Comparison of ENCODE assay signal across 8 cellular contexts in genomic region chr19:39032164-39032918, GRCh38. TPM values are rescaled to one million over a fixed set of nuclear protein-coding genes. Genes with fewer than 3 reads are reported as not detected.
DNase-seq lines count a peak whose midpoint lies in the region; ATAC-seq, FAIRE-seq and TF ChIP-seq lines count a peak whose summit lies in the region.

FBXO27 (minus strand) TSS chr19:39032549; CDS start chr19:39032227, 322 bp downstream.

- peak within 1 kb of the TSS; percentile 58 for H2BK12ac ChIP-seq in neuronal stem cell (ENCODE audit: low read length)

- H3K36me3 ChIP-seq in neuronal stem cell (replicated peaks in 1 of 2; ENCODE audit: control insufficient read depth in 2 of 2, insufficient read depth in 2 of 2, low read length in 2 of 2) = no peaks in the 10 kb centered on the region

- peaks cover 4 to 8% of the 10 kb centered on the region in 2 donors for H3K4me1 ChIP-seq in neuronal stem cell (ENCODE audit: control insufficient read depth in 2 of 2, insufficient read depth in 1 of 2, low read depth in 1 of 2, low read length in 2 of 2)

- H2AFZ ChIP-seq in neuronal stem cell (ENCODE audit: low read length) = peak within 1 kb of the TSS; percentile 98

- H3K4me2 ChIP-seq in neuronal stem cell (ENCODE audit: insufficient read depth, low read length, poor library complexity, severe bottlenecking) = peak within 1 kb of the TSS; percentile 99

- peak; percentile 27 for DNase-seq in Daoy (ENCODE audit: low read depth)
- DNase-seq in M059J (ENCODE audit: low read depth) = peak; percentile 35
- DNase-seq in activated naive CD4-positive, alpha-beta T cell treated with anti-CD3 and anti-CD28 coated beads for 36 hours = no peak
- DNase-seq in Right ventricle myocardium inferior (ENCODE audit: missing footprints) = no peak
- peak; percentile 26 for DNase-seq in neuronal stem cell (ENCODE audit: low spot score)
- DNase-seq in GM12891 (ENCODE audit: insufficient read length, low spot score) = no peak
- DNase-seq in OCI-M1 (lab: John Stamatoyannopoulos, UW) = no peak

- no peaks in the 10 kb centered on the region for H3K36me3 Mint-ChIP-seq in activated naive CD4-positive, alpha-beta T cell treated with anti-CD3 and anti-CD28 coated beads for 36 hours (ENCODE audit: low read depth)

- no peak for FAIRE-seq in GM12891 (lab: Jason Lieb, UNC)

- no peak for TF ChIP-seq POLR2A in GM12891 (IDR thresholded peaks at IDR 0.05; ENCODE audit: low read depth, low read length)

- H3K14ac ChIP-seq in neuronal stem cell (ENCODE audit: low read length) = peak within 1 kb of the TSS; percentile 94

- H3K4me1 Mint-ChIP-seq in activated naive CD4-positive, alpha-beta T cell treated with anti-CD3 and anti-CD28 coated beads for 36 hours (ENCODE audit: low read depth) = peaks cover 16% of the 10 kb centered on the region

- peak within 1 kb of the TSS; percentile 97 for H3K23ac ChIP-seq in neuronal stem cell (ENCODE audit: low read depth, low read length, poor library complexity)

- no CpG with 5 or more reads among the region's 57 CpGs for WGBS in neuronal stem cell (ENCODE audit: extremely low coverage in 2 of 2, insufficient read length in 2 of 2, insufficient replicate concordance in 1 of 2), 2 donors

- CTCF ChIA-PET in activated naive CD4-positive, alpha-beta T cell treated with anti-CD3 and anti-CD28 coated beads for 36 hours (lab: Charles Lee) = interaction anchor here (1.0 kb wide), 1 partner anchor 70 kb away, joined by 6 read pairs; no protein-coding TSS in a partner anchor

- H3K9ac ChIP-seq in neuronal stem cell (ENCODE audit: low read depth, low read length, poor library complexity) = peak within 1 kb of the TSS; percentile 99

- H2BK120ac ChIP-seq in neuronal stem cell (ENCODE audit: low read depth, low read length) = no peak within 1 kb of the TSS

- no peak within 1 kb of the TSS for H4K91ac ChIP-seq in neuronal stem cell (ENCODE audit: low read depth, low read length, poor library complexity)

- H3K4me3 Mint-ChIP-seq in activated naive CD4-positive, alpha-beta T cell treated with anti-CD3 and anti-CD28 coated beads for 36 hours = peak within 1 kb of the TSS; percentile 69

- peak within 1 kb of the TSS; percentile 46 for H2AK5ac ChIP-seq in neuronal stem cell (ENCODE audit: low read depth, low read length)

- no peaks in the 10 kb centered on the region for H3K9me3 Mint-ChIP-seq in activated naive CD4-positive, alpha-beta T cell treated with anti-CD3 and anti-CD28 coated beads for 36 hours

- H3K27ac Mint-ChIP-seq in activated naive CD4-positive, alpha-beta T cell treated with anti-CD3 and anti-CD28 coated beads for 36 hours = no peak within 1 kb of the TSS

- H2BK15ac ChIP-seq in neuronal stem cell (ENCODE audit: low read length) = peak within 1 kb of the TSS; percentile 99

- H3K18ac ChIP-seq in neuronal stem cell (ENCODE audit: low read length) = peak within 1 kb of the TSS; percentile 99

- peak within 1 kb of the TSS; percentile 87 for H2BK5ac ChIP-seq in neuronal stem cell (ENCODE audit: low read length)

- peaks cover 0 to 53% (median 3%) of the 10 kb centered on the region in 3 experiments for H3K27me3 ChIP-seq in neuronal stem cell (ENCODE audit: control insufficient read depth in 3 of 3, insufficient read depth in 3 of 3, low read depth in 1 of 3, low read length in 3 of 3)

- ATAC-seq in Right ventricle myocardium inferior (peak; percentile 40), GM21423 (IDR thresholded peaks at IDR 0.05; ENCODE audit: unreplicated experiment) (no peak)

- H3K27ac ChIP-seq in neuronal stem cell (replicated peaks; ENCODE audit: low read length) = peak within 1 kb of the TSS; percentile 75

- no peak within 1 kb of the TSS for H4K8ac ChIP-seq in neuronal stem cell (ENCODE audit: low read depth, low read length)

- H3K4ac ChIP-seq in neuronal stem cell (ENCODE audit: low read length) = no peak within 1 kb of the TSS

- H3K9me3 ChIP-seq in neuronal stem cell (replicated peaks in 1 of 2; ENCODE audit: control insufficient read depth in 2 of 2, insufficient read depth in 1 of 2, low read depth in 1 of 2, low read length in 2 of 2) = peaks cover 0 to under 1% of the 10 kb centered on the region in 2 donors

- intact Hi-C loops in activated naive CD4-positive, alpha-beta T cell treated with anti-CD3 and anti-CD28 coated beads for 36 hours (cut with micrococcal nuclease) = no loop called here
- intact Hi-C loops in Right ventricle myocardium inferior (cut with DNase I) = no loop called here

- H3K79me1 ChIP-seq in neuronal stem cell (ENCODE audit: low read depth, low read length) = no peaks in the 10 kb centered on the region

- peak within 1 kb of the TSS; percentile 37 to 81 for H3K4me3 ChIP-seq in neuronal stem cell (ENCODE audit: low read length in 2 of 2)

- H3K27me3 Mint-ChIP-seq in activated naive CD4-positive, alpha-beta T cell treated with anti-CD3 and anti-CD28 coated beads for 36 hours (ENCODE audit: low read depth) = peaks cover 15% of the 10 kb centered on the region

TF ChIP-seq in GM12891, 5 proteins besides CTCF, POLR2A, EP300 and RAD21:
- no peak for TF ChIP-seq PAX5 (IDR thresholded peaks at IDR 0.05; ENCODE audit: insufficient read depth, low read length, severe bottlenecking)
- no peak for TF ChIP-seq TAF1 (IDR thresholded peaks at IDR 0.05; ENCODE audit: low read depth, low read length)
- no peak for TF ChIP-seq SPI1 (IDR thresholded peaks at IDR 0.05; ENCODE audit: low read depth, low read length)
- no peak for TF ChIP-seq POU2F2 (IDR thresholded peaks at IDR 0.05; ENCODE audit: low read depth, low read length)
- no peak for TF ChIP-seq POLR2AphosphoS5 (IDR thresholded peaks at IDR 0.05; ENCODE audit: low read depth, low read length)

RNA-seq across cellular contexts. Expression of gene FBXO27, which starts in this region (rescaled TPM):
- 2.6 and 22.7 TPM in 2 replicates for total RNA-seq in Daoy (2014; rRNA removed; shearing (Covaris generic))
- 6.7 and 10.6 TPM in 2 replicates for total RNA-seq in M059J (2014; rRNA removed; shearing (Covaris generic))
- 1 to 10 TPM; 1.0 to 1.8 TPM for total RNA-seq in activated naive CD4-positive, alpha-beta T cell treated with anti-CD3 and anti-CD28 coated beads for 36 hours
- total RNA-seq in Right ventricle myocardium inferior = 15.1 TPM
- 8.9 TPM for polyA plus RNA-seq in neuronal stem cell (2013, experiment 1 of 2)
- polyA plus RNA-seq in neuronal stem cell (2013, experiment 2 of 2) = 8.1 TPM
- polyA plus RNA-seq in GM12891 (2012; ENCODE audit: low read depth, missing spikeins) = 0.35 TPM

Comparison
In these comparisons a context has a peak if more than half of its experiments do, and no peak if none do; other contexts are left out.
1. DNase-seq: peak in Daoy (single experiment), M059J (single experiment) and neuronal stem cell (single experiment); none in activated naive CD4-positive, alpha-beta T cell treated with anti-CD3 and anti-CD28 coated beads for 36 hours (single experiment), Right ventricle myocardium inferior (single experiment), GM12891 (single experiment) and OCI-M1 (single experiment).